Comparison of ENCODE assay signal across 1 cellular context in the genomic region with DNA sequence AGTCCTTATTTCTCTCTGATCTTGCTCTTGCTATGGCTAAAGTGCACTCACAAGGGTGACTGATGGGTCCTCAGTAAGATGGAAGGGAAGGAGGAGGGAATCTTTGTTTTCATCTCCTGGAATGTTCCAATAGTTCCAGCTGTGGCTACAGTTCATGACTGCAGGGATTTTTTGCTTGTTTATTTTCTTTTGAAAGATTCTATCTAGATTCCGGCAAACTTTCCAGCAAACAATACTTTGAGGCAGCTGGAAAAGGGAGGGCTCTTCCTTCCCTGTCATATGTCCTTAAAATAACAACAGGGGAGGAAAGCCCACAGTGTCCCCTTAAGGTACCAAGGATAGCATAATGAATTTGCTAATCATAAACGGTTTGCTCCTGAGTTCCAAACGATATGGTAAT.
TF ChIP-seq lines count a peak whose summit lies in the region.

No MANE protein-coding gene starts in this region.

TF ChIP-seq in IMR-90, 13 proteins besides CTCF, POLR2A, EP300 and RAD21 (continued from another document):
- TF ChIP-seq MAZ (IDR thresholded peaks at IDR 0.05; ENCODE audit: borderline replicate concordance, low read depth, low read length) (no peak), FOS (IDR thresholded peaks at IDR 0.05; ENCODE audit: low read depth, low read length) (no peak), NFE2L2 (IDR thresholded peaks at IDR 0.05; ENCODE audit: low read depth, low read length) (no peak), RCOR1 (IDR thresholded peaks at IDR 0.05; ENCODE audit: insufficient replicate concordance, low read length) (no peak)
- TF ChIP-seq, protein P1, sequence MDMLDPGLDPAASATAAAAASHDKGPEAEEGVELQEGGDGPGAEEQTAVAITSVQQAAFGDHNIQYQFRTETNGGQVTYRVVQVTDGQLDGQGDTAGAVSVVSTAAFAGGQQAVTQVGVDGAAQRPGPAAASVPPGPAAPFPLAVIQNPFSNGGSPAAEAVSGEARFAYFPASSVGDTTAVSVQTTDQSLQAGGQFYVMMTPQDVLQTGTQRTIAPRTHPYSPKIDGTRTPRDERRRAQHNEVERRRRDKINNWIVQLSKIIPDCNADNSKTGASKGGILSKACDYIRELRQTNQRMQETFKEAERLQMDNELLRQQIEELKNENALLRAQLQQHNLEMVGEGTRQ (IDR thresholded peaks at IDR 0.05; ENCODE audit: low read depth, low read length): no peak
